ENCODE assay signal across 28 cellular contexts in the genomic region with DNA sequence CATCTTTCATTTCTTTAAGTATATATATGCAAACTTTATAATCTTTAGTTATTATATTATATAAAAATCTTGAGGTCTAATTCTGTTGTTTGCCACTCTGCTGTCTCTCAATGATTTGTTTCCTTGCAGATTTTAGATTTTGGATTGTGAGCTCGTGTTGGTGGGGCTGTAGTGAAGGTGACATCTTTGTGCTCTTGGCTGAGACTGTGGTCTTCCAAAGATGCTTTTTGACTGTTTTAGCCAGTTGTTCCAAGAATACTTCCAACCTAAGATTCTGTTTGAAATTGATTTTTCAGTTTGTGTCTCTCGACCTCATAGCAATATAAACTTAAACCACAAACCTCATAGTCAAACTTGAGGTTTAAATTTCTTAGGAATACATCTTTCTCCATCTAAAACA.
DNase-seq lines count a peak whose midpoint lies in the region; ATAC-seq and TF ChIP-seq lines count a peak whose summit lies in the region.
"Had no signal": no experiment of that assay in that cellular context is flagged by ENCODE, and none has a peak within 500 bp of the region (broad histone marks: within the 10 kb centered on the region; RNA-seq: fewer than 3 reads in every experiment).

No MANE protein-coding gene starts in this region.

- no peak overlapping the region for H3K4me3 Mint-ChIP-seq in T-cell
- H3K4me3 Mint-ChIP-seq: B cell; CD14-positive monocyte; CD4-positive, alpha-beta memory T cell; CD4-positive, alpha-beta T cell; CD4-positive, CD25-positive, alpha-beta regulatory T cell; CD8-positive, alpha-beta memory T cell; CD8-positive, alpha-beta T cell had no signal

- DNase-seq in DND-41 (peak; percentile 53), T-cell (no peak)
- DNase-seq: 8988T; ACHN; AML-193; BE2C; C1 segment of cervical spinal cord; Caco-2; Calu3; CD4-positive, alpha-beta memory T cell; CD4-positive, alpha-beta T cell; CD4-positive, CD25-positive, alpha-beta regulatory T cell; CD8-positive, alpha-beta memory T cell; CD8-positive, alpha-beta T cell; COR-L47; DMS 273 treated with DMSO at 0.1 percent for 48 hours; DMS153; DMS53; DMS79; DMS79 treated with DMSO at 0.1 percent for 48 hours; EL had no signal

- H3K27me3 ChIP-seq in DND-41 (ENCODE audit: insufficient read depth, low read length, poor library complexity) = no peaks in the 10 kb centered on the region
- H3K27me3 ChIP-seq: BE2C; BLaER1; BLaER1 treated with 17β-estradiol and CSF1 and Interleukin-3, amounts not matched to agents 10 nM and 100 nM had no signal

- no peaks in the 10 kb centered on the region for H3K9me3 ChIP-seq in DND-41 (ENCODE audit: insufficient read depth, low read length, severe bottlenecking)
- H3K9me3 ChIP-seq: A549, BE2C, BLaER1, Caco-2 had no signal

- CTCF ChIA-PET in T-cell (lab: Charles Lee) = no interaction called here

- peaks cover 89% of the 10 kb centered on the region for H3K4me1 ChIP-seq in DND-41 (ENCODE audit: insufficient read depth, low read length)
- H3K4me1 ChIP-seq: A549, BE2C, Caco-2 had no signal

- peak overlapping the region; percentile 82 for H3K27ac ChIP-seq in DND-41 (ENCODE audit: low read length)
- H3K27ac ChIP-seq: 22Rv1; A549; BLaER1; BLaER1 treated with 17β-estradiol and CSF1 and Interleukin-3, amounts not matched to agents 10 nM and 100 nM; C4-2B had no signal

- 0 out of 2 replicates have a peak overlapping the region, but pooled peaks have one; percentile 3 for H2AFZ ChIP-seq in DND-41 (ENCODE audit: low read depth, low read length)

- no peaks in the 10 kb centered on the region for H4K20me1 ChIP-seq in DND-41 (ENCODE audit: insufficient read depth, low read length)
- H4K20me1 ChIP-seq: BLaER1; BLaER1 treated with 17β-estradiol and CSF1 and Interleukin-3, amounts not matched to agents 10 nM and 100 nM had no signal

- peaks cover 44% of the 10 kb centered on the region for H3K36me3 Mint-ChIP-seq in T-cell
- H3K36me3 Mint-ChIP-seq: CD8-positive, alpha-beta T cell had no signal

- H3K4me3 ChIP-seq in DND-41 (ENCODE audit: low read depth in 1 of 2, low read length in 2 of 2) = no peak overlapping the region
- H3K4me3 ChIP-seq: A549; BLaER1; BLaER1 treated with 17β-estradiol and CSF1 and Interleukin-3, amounts not matched to agents 10 nM and 100 nM had no signal

- ATAC-seq in DND-41 (ENCODE audit: insufficient read depth, low read depth) = peak; percentile 76
- no peak for ATAC-seq in T-cell (replicated peaks in 1 of 4)
- ATAC-seq: A549; CD8-positive, alpha-beta T cell had no signal

- TF ChIP-seq CTCF in DND-41 (IDR thresholded peaks at IDR 0.05; ENCODE audit: borderline replicate concordance, extremely low read depth, low read length, poor library complexity, severe bottlenecking) = no peak

- H3K27ac Mint-ChIP-seq in T-cell = no peak overlapping the region
- H3K27ac Mint-ChIP-seq: B cell; CD14-positive monocyte; CD4-positive, alpha-beta memory T cell; CD4-positive, alpha-beta T cell; CD4-positive, CD25-positive, alpha-beta regulatory T cell; CD8-positive, alpha-beta T cell had no signal

- H3K9ac ChIP-seq in DND-41 (ENCODE audit: low read depth, low read length) = peak overlapping the region; percentile 48
- H3K9ac ChIP-seq: BLaER1; BLaER1 treated with 17β-estradiol and CSF1 and Interleukin-3, amounts not matched to agents 10 nM and 100 nM had no signal

- H3K79me2 ChIP-seq in DND-41 (ENCODE audit: insufficient read depth, low read length) = no peaks in the 10 kb centered on the region

- POLR2A ChIA-PET in T-cell (lab: Charles Lee) = no interaction called here

- peak overlapping the region; percentile 35; the same call in 1 of the 2 replicates for H3K4me2 ChIP-seq in DND-41 (ENCODE audit: insufficient read depth, low read length)
- H3K4me2 ChIP-seq: A549; BLaER1; BLaER1 treated with 17β-estradiol and CSF1 and Interleukin-3, amounts not matched to agents 10 nM and 100 nM had no signal

- H3K36me3 ChIP-seq in DND-41 (ENCODE audit: insufficient read depth, low read length) = no peaks in the 10 kb centered on the region
- H3K36me3 ChIP-seq: BE2C, BLaER1 had no signal

- H3K9me3 Mint-ChIP-seq in T-cell = peaks cover 0 to 8% (median 2%) of the 10 kb centered on the region in 3 donors
- H3K9me3 Mint-ChIP-seq: CD8-positive, alpha-beta T cell had no signal

- H3K4me1 Mint-ChIP-seq in T-cell = no peaks in the 10 kb centered on the region
- H3K4me1 Mint-ChIP-seq: CD8-positive, alpha-beta memory T cell had no signal

- H3K27me3 Mint-ChIP-seq in T-cell = no peaks in the 10 kb centered on the region
- H3K27me3 Mint-ChIP-seq: B cell; CD4-positive, alpha-beta memory T cell; CD4-positive, alpha-beta T cell; CD4-positive, CD25-positive, alpha-beta regulatory T cell; CD8-positive, alpha-beta memory T cell had no signal
